11 cellular contexts compared by ENCODE assay signal in genomic region chr15:43868412-43868811, GRCh38.
"Had no signal": no experiment of that assay in that cellular context is flagged by ENCODE, and none has a peak within 500 bp of the region (broad histone marks: within the 10 kb centered on the region; RNA-seq: fewer than 3 reads in every experiment).

No MANE protein-coding gene starts in this region.

- DNase-seq: activated CD4-positive, alpha-beta memory T cell treated with anti-CD3 and anti-CD28 coated beads, Interleukin-2, amount 10 ng/mL, durations not matched to agents 7 days and 5 days; activated effector memory CD4-positive, alpha-beta T cell treated with Interleukin-2 at 50 U/mL for 16 hours; activated T-cell treated with anti-CD3 and anti-CD28 coated beads, Interleukin-2, amount 50 U/mL, for 4 hours; adrenal gland; hypothalamus; left ventricle myocardium inferior; naive B cell; retina; thyroid gland had no signal

- H3K27me3 ChIP-seq: adrenal gland, cardiac muscle cell, thyroid gland had no signal

- H3K9me3 ChIP-seq: adrenal gland, left ventricle myocardium inferior, thyroid gland had no signal

- H3K4me3 ChIP-seq: adrenal gland, cardiac muscle cell, left ventricle myocardium inferior, thyroid gland had no signal

- H3K27ac ChIP-seq: adrenal gland, cardiac muscle cell, left ventricle myocardium inferior, thyroid gland, VCaP had no signal

- H3K4me1 ChIP-seq: adrenal gland, thyroid gland had no signal

- H3K36me3 ChIP-seq: adrenal gland, thyroid gland had no signal
